In the genomic region with DNA sequence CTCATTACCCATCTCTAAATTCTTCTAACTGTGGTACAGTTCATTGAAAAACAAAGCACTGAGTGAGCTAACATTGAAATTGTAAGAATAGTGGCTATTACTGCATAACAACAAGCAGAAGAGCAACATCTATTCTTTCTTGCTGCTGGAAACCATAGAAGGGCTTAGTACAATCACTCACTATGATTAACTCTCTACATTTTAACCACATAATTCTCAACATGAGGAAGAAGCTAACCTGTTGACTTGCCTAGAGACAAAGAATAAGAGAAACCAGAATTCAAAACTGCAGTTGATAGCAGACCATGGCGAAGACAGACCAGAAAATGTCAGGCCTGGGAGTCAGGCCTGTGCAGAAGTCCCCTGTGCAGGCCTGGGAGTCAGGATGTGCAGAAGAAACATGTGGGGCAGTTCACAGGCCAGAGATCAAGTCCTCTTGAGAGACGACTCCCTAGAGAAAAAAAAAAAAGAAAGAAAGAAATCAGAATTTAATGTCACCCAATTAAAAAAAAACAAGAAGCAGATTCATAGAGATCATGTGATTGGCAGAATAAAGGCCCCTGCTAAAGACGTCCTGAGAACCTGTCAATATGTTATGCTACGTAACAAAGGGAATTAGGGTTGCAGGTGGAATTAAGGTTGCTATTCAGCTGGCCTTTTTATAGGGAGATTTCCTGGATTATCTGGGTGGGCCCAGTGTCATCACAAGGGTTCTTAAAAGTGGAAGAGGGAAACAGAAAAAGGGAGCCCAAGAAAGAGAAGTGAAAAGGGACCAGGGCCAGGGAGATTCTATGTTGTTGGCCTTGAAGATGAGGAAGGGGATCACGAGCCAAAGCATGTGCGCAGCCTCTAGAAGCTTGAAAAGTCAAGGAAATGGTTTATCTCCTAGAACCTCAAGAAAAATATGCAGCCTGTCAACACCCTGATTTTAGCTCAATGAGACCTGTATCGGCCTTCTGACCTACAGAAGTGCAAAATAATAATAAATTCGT, we compare ENCODE assay signal across 20 cellular contexts.
A peak's percentile ranks its signal among the peaks of the same experiment; 100 is the strongest.
DNase-seq lines count a peak whose midpoint lies in the region; ATAC-seq and TF ChIP-seq lines count a peak whose summit lies in the region.
"Had no signal": no experiment of that assay in that cellular context is flagged by ENCODE, and none has a peak within 500 bp of the region (broad histone marks: within the 10 kb centered on the region; RNA-seq: fewer than 3 reads in every experiment).

No MANE protein-coding gene starts in this region.

- no peak overlapping the region for H3K4me3 ChIP-seq in GM12865 (ENCODE audit: low read depth, low read length)
- H3K4me3 ChIP-seq: hepatocyte, lower lobe of right lung, ovary, SJCRH30 had no signal

- ATAC-seq in activated CD8-positive, alpha-beta T cell treated with anti-CD3 and anti-CD28 coated beads, Interleukin-2, amount 10 ng/mL, durations not matched to agents 7 days and 5 days: no peak
- ATAC-seq in memory B cell (ENCODE audit: low read depth) (no peak), SK-N-SH treated with all-trans-retinoic acid at 6 μM for 48 hours (no peak)
- ATAC-seq: lower lobe of right lung, PC-3 had no signal

- POLR2A ChIA-PET in activated CD8-positive, alpha-beta T cell treated with anti-CD3 and anti-CD28 coated beads, Interleukin-2, amount 10 ng/mL, durations not matched to agents 7 days and 5 days (lab: Charles Lee): interaction anchor here (1.1 to 2.5 kb wide), 2 partner anchors 50 kb away, joined by 3 to 10 read pairs; no protein-coding TSS in a partner anchor

- peak overlapping the region; percentile 24 for H3K4me3 Mint-ChIP-seq in T-helper 2 cell treated with Interferon-gamma antibody and Interleukin-4, amounts not matched to agents 5 μg/mL and 100 μg/mL, for 36 hours
- H3K4me3 Mint-ChIP-seq in activated CD8-positive, alpha-beta T cell treated with anti-CD3 and anti-CD28 coated beads, Interleukin-2, amount 10 ng/mL, durations not matched to agents 7 days and 5 days: no peak overlapping the region
- no peak overlapping the region for H3K4me3 Mint-ChIP-seq in memory B cell
- H3K4me3 Mint-ChIP-seq: B cell had no signal

- H3K36me3 Mint-ChIP-seq in T-helper 2 cell treated with Interferon-gamma antibody and Interleukin-4, amounts not matched to agents 5 μg/mL and 100 μg/mL, for 36 hours (ENCODE audit: low read depth): peaks cover 2% of the 10 kb centered on the region
- no peaks in the 10 kb centered on the region for H3K36me3 Mint-ChIP-seq in activated CD8-positive, alpha-beta T cell treated with anti-CD3 and anti-CD28 coated beads, Interleukin-2, amount 10 ng/mL, durations not matched to agents 7 days and 5 days (ENCODE audit: low read depth)
- H3K36me3 Mint-ChIP-seq in memory B cell: no peaks in the 10 kb centered on the region

- no peak for TF ChIP-seq CTCF in GM12865 (IDR thresholded peaks at IDR 0.05; ENCODE audit: insufficient read depth, low read depth, low read length, missing control alignments)

- peaks cover 21% of the 10 kb centered on the region for H3K4me1 Mint-ChIP-seq in T-helper 2 cell treated with Interferon-gamma antibody and Interleukin-4, amounts not matched to agents 5 μg/mL and 100 μg/mL, for 36 hours (ENCODE audit: low read depth)
- peaks cover 24% of the 10 kb centered on the region for H3K4me1 Mint-ChIP-seq in activated CD8-positive, alpha-beta T cell treated with anti-CD3 and anti-CD28 coated beads, Interleukin-2, amount 10 ng/mL, durations not matched to agents 7 days and 5 days (ENCODE audit: low read depth)
- H3K4me1 Mint-ChIP-seq in memory B cell: peaks cover 14% of the 10 kb centered on the region

- no peak for DNase-seq in T-helper 2 cell treated with Interferon-gamma antibody and Interleukin-4, amounts not matched to agents 5 μg/mL and 100 μg/mL, for 36 hours (ENCODE audit: low spot score)
- DNase-seq in T-helper 2 cell: no peak
- DNase-seq in GM12865 (ENCODE audit: low read depth): peak; percentile 41
- no peak for DNase-seq in activated CD8-positive, alpha-beta T cell treated with anti-CD3 and anti-CD28 coated beads, Interleukin-2, amount 10 ng/mL, durations not matched to agents 7 days and 5 days
- no peak for DNase-seq in memory B cell (ENCODE audit: low spot score in 2 of 2)
- no peak for DNase-seq in T-helper 1 cell
- DNase-seq in HuH-7 (ENCODE audit: low spot score): no peak
- DNase-seq: 8988T, Calu3, lower lobe of right lung, NCI-H1092 treated with DMSO at 0.1 percent for 48 hours, NCI-H2107, NCI-H69, ovary, PC-3, SJCRH30, T-helper 9 cell had no signal

- no peak overlapping the region for H3K27ac Mint-ChIP-seq in T-helper 2 cell treated with Interferon-gamma antibody and Interleukin-4, amounts not matched to agents 5 μg/mL and 100 μg/mL, for 36 hours
- H3K27ac Mint-ChIP-seq in activated CD8-positive, alpha-beta T cell treated with anti-CD3 and anti-CD28 coated beads, Interleukin-2, amount 10 ng/mL, durations not matched to agents 7 days and 5 days: peak overlapping the region; percentile 13
- peak overlapping the region; percentile 37 for H3K27ac Mint-ChIP-seq in memory B cell
- H3K27ac Mint-ChIP-seq: B cell had no signal

- H3K9me3 Mint-ChIP-seq in T-helper 2 cell treated with Interferon-gamma antibody and Interleukin-4, amounts not matched to agents 5 μg/mL and 100 μg/mL, for 36 hours: no peaks in the 10 kb centered on the region
- H3K9me3 Mint-ChIP-seq in activated CD8-positive, alpha-beta T cell treated with anti-CD3 and anti-CD28 coated beads, Interleukin-2, amount 10 ng/mL, durations not matched to agents 7 days and 5 days (ENCODE audit: insufficient read depth): no peaks in the 10 kb centered on the region
- no peaks in the 10 kb centered on the region for H3K9me3 Mint-ChIP-seq in memory B cell

- no peaks in the 10 kb centered on the region for H3K27me3 Mint-ChIP-seq in T-helper 2 cell treated with Interferon-gamma antibody and Interleukin-4, amounts not matched to agents 5 μg/mL and 100 μg/mL, for 36 hours (ENCODE audit: low read depth)
- no peaks in the 10 kb centered on the region for H3K27me3 Mint-ChIP-seq in activated CD8-positive, alpha-beta T cell treated with anti-CD3 and anti-CD28 coated beads, Interleukin-2, amount 10 ng/mL, durations not matched to agents 7 days and 5 days (ENCODE audit: low read depth)
- H3K27me3 Mint-ChIP-seq in memory B cell: no peaks in the 10 kb centered on the region
- H3K27me3 Mint-ChIP-seq: B cell had no signal

- CTCF ChIA-PET in activated CD8-positive, alpha-beta T cell treated with anti-CD3 and anti-CD28 coated beads, Interleukin-2, amount 10 ng/mL, durations not matched to agents 7 days and 5 days (lab: Charles Lee): interaction anchor here (0.8 to 1.6 kb wide), 3 partner anchors 49 to 96 kb away, joined by 3 to 4 read pairs (median 3); no protein-coding TSS in a partner anchor

TF ChIP-seq in SK-N-SH treated with all-trans-retinoic acid at 6 μM for 48 hours, 23 proteins besides CTCF, POLR2A, EP300 and RAD21 (continues in another document):
- TF ChIP-seq PPARA (CRISPR knock-in tag; IDR thresholded peaks at IDR 0.05; ENCODE audit: borderline replicate concordance) (no peak), POU6F1 (CRISPR knock-in tag; IDR thresholded peaks at IDR 0.05; ENCODE audit: borderline replicate concordance, low read depth) (no peak), TCF4 (CRISPR knock-in tag; IDR thresholded peaks at IDR 0.05; ENCODE audit: borderline replicate concordance) (no peak), CREB5 (CRISPR knock-in tag; IDR thresholded peaks at IDR 0.05; ENCODE audit: low read depth) (no peak), ZFP3 (CRISPR knock-in tag; IDR thresholded peaks at IDR 0.05) (no peak), ZC3H10 (CRISPR knock-in tag; IDR thresholded peaks at IDR 0.05) (no peak)
- TF ChIP-seq, protein P1, sequence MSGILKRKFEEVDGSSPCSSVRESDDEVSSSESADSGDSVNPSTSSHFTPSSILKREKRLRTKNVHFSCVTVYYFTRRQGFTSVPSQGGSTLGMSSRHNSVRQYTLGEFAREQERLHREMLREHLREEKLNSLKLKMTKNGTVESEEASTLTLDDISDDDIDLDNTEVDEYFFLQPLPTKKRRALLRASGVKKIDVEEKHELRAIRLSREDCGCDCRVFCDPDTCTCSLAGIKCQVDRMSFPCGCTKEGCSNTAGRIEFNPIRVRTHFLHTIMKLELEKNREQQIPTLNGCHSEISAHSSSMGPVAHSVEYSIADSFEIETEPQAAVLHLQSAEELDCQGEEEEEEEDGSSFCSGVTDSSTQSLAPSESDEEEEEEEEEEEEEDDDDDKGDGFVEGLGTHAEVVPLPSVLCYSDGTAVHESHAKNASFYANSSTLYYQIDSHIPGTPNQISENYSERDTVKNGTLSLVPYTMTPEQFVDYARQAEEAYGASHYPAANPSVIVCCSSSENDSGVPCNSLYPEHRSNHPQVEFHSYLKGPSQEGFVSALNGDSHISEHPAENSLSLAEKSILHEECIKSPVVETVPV (CRISPR knock-in tag; IDR thresholded peaks at IDR 0.05): no peak
